25 cellular contexts compared by ENCODE assay signal in genomic region chr14:77872152-77872551, GRCh38.
"Had no signal": no experiment of that assay in that cellular context is flagged by ENCODE, and none has a peak within 500 bp of the region (broad histone marks: within the 10 kb centered on the region; RNA-seq: fewer than 3 reads in every experiment).

No MANE protein-coding gene starts in this region.

- H3K36me3 ChIP-seq: colonic mucosa, esophagus squamous epithelium, gastrocnemius medialis, heart right ventricle, lower lobe of right lung had no signal

- ATAC-seq: effector memory CD8-positive, alpha-beta T cell; esophagus mucosa; gastrocnemius medialis; heart right ventricle; left cardiac atrium; left lung; left ventricle myocardium superior; lower lobe of right lung; mucosa of descending colon had no signal

- H3K27ac ChIP-seq: colonic mucosa, epithelial cell of prostate, esophagus squamous epithelium, gastrocnemius medialis, heart right ventricle, left lung, lower lobe of right lung had no signal

- H3K9me3 ChIP-seq: colonic mucosa, esophagus squamous epithelium, gastrocnemius medialis, lower lobe of right lung, mucosa of descending colon had no signal

- H3K4me1 ChIP-seq: colonic mucosa, esophagus squamous epithelium, gastrocnemius medialis, heart right ventricle, left lung, lower lobe of right lung had no signal

- DNase-seq: colonic mucosa; cortex of kidney; effector CD8-positive, alpha-beta T cell; effector memory CD8-positive, alpha-beta T cell; endodermal cell; erythroblast; esophagus squamous epithelium; foreskin fibroblast; foreskin melanocyte; gastrocnemius medialis; glutamatergic neuron; head of caudate nucleus; heart right ventricle; hippocampal formation; left cardiac atrium; left lung; left ventricle myocardium superior; lower lobe of right lung; mesenchymal stem cell; mucosa of descending colon had no signal

- FAIRE-seq: endometrium, islet of Langerhans, keratinocyte had no signal

- H3K4me3 ChIP-seq: colonic mucosa, esophagus squamous epithelium, gastrocnemius medialis, heart right ventricle, left lung, lower lobe of right lung, mucosa of descending colon had no signal

- H3K27me3 ChIP-seq: colonic mucosa, esophagus squamous epithelium, gastrocnemius medialis, heart right ventricle, left lung had no signal
